In genomic region chr17:33750943-33751701, GRCh38 we compare ENCODE assay signal across 8 cellular contexts.
DNase-seq lines count a peak whose midpoint lies in the region; ATAC-seq, FAIRE-seq and TF ChIP-seq lines count a peak whose summit lies in the region.

No MANE protein-coding gene starts in this region.

- no peak overlapping the region for H3K27ac ChIP-seq in WERI-Rb-1

- ATAC-seq in GM21515 (IDR thresholded peaks at IDR 0.05; ENCODE audit: unreplicated experiment): no peak

- no peaks in the 10 kb centered on the region for H3K9me3 ChIP-seq in MG63
- peaks cover 11% of the 10 kb centered on the region for H3K9me3 ChIP-seq in WERI-Rb-1 (ENCODE audit: severe bottlenecking)

- H3K27me3 ChIP-seq in GM06990 (replicated peaks; ENCODE audit: control insufficient read depth, insufficient read depth, low read length): peaks cover 1% of the 10 kb centered on the region; the same call in 1 of the 2 replicates
- H3K27me3 ChIP-seq in MG63: no peaks in the 10 kb centered on the region
- H3K27me3 ChIP-seq in WERI-Rb-1 (ENCODE audit: insufficient read depth, low read depth, severe bottlenecking): peaks cover 64% of the 10 kb centered on the region
- no peaks in the 10 kb centered on the region for H3K27me3 ChIP-seq in bronchial epithelial cell (ENCODE audit: control insufficient read depth, insufficient read depth, low read length)

- FAIRE-seq in bronchial epithelial cell (lab: Jason Lieb, UNC) (peak; percentile 7), islet of Langerhans (lab: Jason Lieb, UNC) (peak; percentile 87)

- TF ChIP-seq CTCF in GM06990 (IDR thresholded peaks at IDR 0.05; ENCODE audit: insufficient read depth, low read length, poor library complexity, severe bottlenecking): peak; percentile 84
- TF ChIP-seq CTCF in WERI-Rb-1 (IDR thresholded peaks at IDR 0.05; ENCODE audit: low read depth, low read length): peak; percentile 75
- peak; percentile 81 for TF ChIP-seq CTCF in bronchial epithelial cell (IDR thresholded peaks at IDR 0.05; ENCODE audit: insufficient read depth, low read length, severe bottlenecking)

- no peak overlapping the region for H3K4me3 ChIP-seq in GM06990 (replicated peaks; ENCODE audit: low read depth, low read length)
- 0 out of 2 replicates have a peak overlapping the region, but pooled peaks have one; percentile 6 for H3K4me3 ChIP-seq in MG63
- no peak overlapping the region for H3K4me3 ChIP-seq in WERI-Rb-1 (ENCODE audit: low read depth, low read length)
- H3K4me3 ChIP-seq in bronchial epithelial cell (ENCODE audit: low read depth, low read length): no peak overlapping the region

- no peaks in the 10 kb centered on the region for H3K36me3 ChIP-seq in GM06990 (ENCODE audit: control insufficient read depth, insufficient read depth, low read length)
- H3K36me3 ChIP-seq in MG63: no peaks in the 10 kb centered on the region
- H3K36me3 ChIP-seq in WERI-Rb-1: no peaks in the 10 kb centered on the region
- no peaks in the 10 kb centered on the region for H3K36me3 ChIP-seq in bronchial epithelial cell (ENCODE audit: control insufficient read depth, insufficient read depth, low read length)

- DNase-seq in GM06990 (ENCODE audit: extremely low read depth, insufficient read length) (peak; percentile 14), MG63 (peak; percentile 44), WERI-Rb-1 (peak; percentile 58), bronchial epithelial cell (ENCODE audit: low read depth) (peak; percentile 52), NCI-H187 treated with DMSO at 0.1 percent for 48 hours (lab: John Stamatoyannopoulos, UW) (no peak)
- peak; percentile 70 for DNase-seq in stimulated activated CD4-positive, alpha-beta T cell treated with anti-CD3 and anti-CD28 coated beads, Interleukin-15, amount 100 ng/mL, for 24 hours
